ENCODE assay signal across 15 cellular contexts in genomic region chr1:33354707-33355276, GRCh38. TPM values are rescaled to one million over a fixed set of nuclear protein-coding genes. Genes with fewer than 3 reads are reported as not detected.
DNase-seq lines count a peak whose midpoint lies in the region; ATAC-seq and TF ChIP-seq lines count a peak whose summit lies in the region.
"Had no signal": no experiment of that assay in that cellular context is flagged by ENCODE, and none has a peak within 500 bp of the region (broad histone marks: within the 10 kb centered on the region; RNA-seq: fewer than 3 reads in every experiment).

No MANE protein-coding gene starts in this region.

- H4K20me1 ChIP-seq in BLaER1 (no peaks in the 10 kb centered on the region), neural progenitor cell (ENCODE audit: low read depth) (no peaks in the 10 kb centered on the region)

- no peak overlapping the region for H2AFZ ChIP-seq in neural progenitor cell (replicated peaks)
- H2AFZ ChIP-seq: GM23338 had no signal

- H3K9ac ChIP-seq in BLaER1 (peak overlapping the region; percentile 37; the same call in 1 of the 2 replicates), neural progenitor cell (no peak overlapping the region)

- 87 to 93% methylated on average over 12 to 16 of the region's 16 CpGs for WGBS in testis, 2 donors

- H3F3A ChIP-seq in neural progenitor cell (ENCODE audit: low read depth), result peaks cover 16% of the 10 kb centered on the region

- H3K4me1 Mint-ChIP-seq in T-helper 17 cell (peaks cover 20% of the 10 kb centered on the region), neural progenitor cell (peaks cover 75% of the 10 kb centered on the region), type B pancreatic cell (ENCODE audit: unreplicated experiment) (peaks cover 43% of the 10 kb centered on the region)

- no peak overlapping the region for H3K4me3 Mint-ChIP-seq in T-helper 17 cell
- no peak overlapping the region for H3K4me3 Mint-ChIP-seq in neural progenitor cell
- H3K4me3 Mint-ChIP-seq in type B pancreatic cell, result no peak overlapping the region
- H3K4me3 Mint-ChIP-seq: GM23338, H9 had no signal

- H3K27me3 ChIP-seq in BLaER1, result no peaks in the 10 kb centered on the region
- H3K27me3 ChIP-seq in neural progenitor cell, result peaks cover 28% of the 10 kb centered on the region
- no peaks in the 10 kb centered on the region for H3K27me3 ChIP-seq in testis

- TF ChIP-seq CTCF in neural progenitor cell (IDR thresholded peaks at IDR 0.05) (no peak), type B pancreatic cell (conservative IDR thresholded peaks at IDR 0.05) (no peak), testis (IDR thresholded peaks at IDR 0.05) (no peak)

- DNase-seq in T-helper 17 cell, result no peak
- DNase-seq in neural progenitor cell (ENCODE audit: low spot score), result no peak
- no peak for DNase-seq in type B pancreatic cell (ENCODE audit: extremely low spot score, unreplicated experiment)
- DNase-seq in testis, result no peak
- no peak for DNase-seq in stimulated activated naive CD4-positive, alpha-beta T cell treated with Interleukin-2 at 50 U/mL for 16 hours (lab: John Stamatoyannopoulos, UW)
- DNase-seq: ACHN; CD4-positive, alpha-beta memory T cell; DMS79; EL; H9 had no signal

- H3K9me3 ChIP-seq in BLaER1 (peaks cover 10% of the 10 kb centered on the region; the same call in 1 of the 2 replicates), T-helper 17 cell (ENCODE audit: control insufficient read depth, low read length, poor library complexity, severe bottlenecking) (no peaks in the 10 kb centered on the region), neural progenitor cell (ENCODE audit: low read depth) (no peaks in the 10 kb centered on the region), testis (no peaks in the 10 kb centered on the region)

- H3K27ac Mint-ChIP-seq in T-helper 17 cell (peak overlapping the region; percentile 89), neural progenitor cell (peak overlapping the region; percentile 4), type B pancreatic cell (peak overlapping the region; percentile 17)
- H3K27ac Mint-ChIP-seq: CD4-positive, alpha-beta memory T cell; GM23338 had no signal

- no peaks in the 10 kb centered on the region for H3K79me2 ChIP-seq in neural progenitor cell (ENCODE audit: low read depth)

- ATAC-seq in T-helper 17 cell, result no peak
- ATAC-seq in HG03521 (IDR thresholded peaks at IDR 0.05; ENCODE audit: unreplicated experiment), result no peak
- ATAC-seq: GM23338 had no signal

- intact Hi-C loops in testis (cut with DNase I; ENCODE audit: low total_unique reads), result no loop called here

- H3K4me3 ChIP-seq in BLaER1 (no peak overlapping the region), neural progenitor cell (no peak overlapping the region), testis (no peak overlapping the region)
- H3K4me3 ChIP-seq: GM23338 had no signal

- H3K4me2 ChIP-seq in BLaER1, result peak overlapping the region; percentile 76
- H3K4me2 ChIP-seq in neural progenitor cell, result no peak overlapping the region
- H3K4me2 ChIP-seq: GM23338 had no signal

- H3K36me3 ChIP-seq in BLaER1 (peaks cover 18% of the 10 kb centered on the region; the same call in 1 of the 2 replicates), neural progenitor cell (no peaks in the 10 kb centered on the region), testis (ENCODE audit: low read depth, missing control alignments) (no peaks in the 10 kb centered on the region)

- TF ChIP-seq POLR2A in testis (IDR thresholded peaks at IDR 0.05), result no peak

- H3K27me3 Mint-ChIP-seq in T-helper 17 cell, result no peaks in the 10 kb centered on the region
- no peaks in the 10 kb centered on the region for H3K27me3 Mint-ChIP-seq in neural progenitor cell (ENCODE audit: insufficient read depth, low read depth)
- H3K27me3 Mint-ChIP-seq in type B pancreatic cell, result no peaks in the 10 kb centered on the region
- H3K27me3 Mint-ChIP-seq: CD4-positive, alpha-beta memory T cell had no signal

- H3K36me3 Mint-ChIP-seq in T-helper 17 cell (ENCODE audit: low read depth) (no peaks in the 10 kb centered on the region), neural progenitor cell (peaks cover 30% of the 10 kb centered on the region), type B pancreatic cell (peaks cover 19% of the 10 kb centered on the region)

- H3K9me3 Mint-ChIP-seq in neural progenitor cell, result no peaks in the 10 kb centered on the region
- H3K9me3 Mint-ChIP-seq in type B pancreatic cell, result no peaks in the 10 kb centered on the region

- H3K4me1 ChIP-seq in BLaER1 (peaks cover 48% of the 10 kb centered on the region), neural progenitor cell (peaks cover 35% of the 10 kb centered on the region), testis (no peaks in the 10 kb centered on the region)

- H3K27ac ChIP-seq in BLaER1 (peak overlapping the region; percentile 73), neural progenitor cell (no peak overlapping the region), testis (no peak overlapping the region)
- H3K27ac ChIP-seq: C4-2B had no signal

RNA-seq across cellular contexts. Expression of gene A3GALT2, which starts 33.9 kb away (rescaled TPM):
- total RNA-seq in T-helper 17 cell (under 1 TPM in 1 of 2 donors, not detected in 1; 0.37 TPM), neural progenitor cell (ENCODE audit: low replicate concordance) (not detected in 2 replicates), type B pancreatic cell (ENCODE audit: low replicate concordance) (0.29 TPM in 1 of 2 replicates, not detected in the other), testis (1 to 10 TPM in 1 of 2 donors, under 1 TPM in 1; 0.87 to 1.7 TPM)
- polyA plus RNA-seq in testis (ENCODE audit: insufficient read depth, low read depth, low replicate concordance), result not detected
- total RNA-seq: A172; CD4-positive, alpha-beta memory T cell; GM23338; H9 had no signal
- polyA plus RNA-seq: CD4-positive, alpha-beta memory T cell; GM23338 had no signal

Comparison
In these comparisons a context has a peak if more than half of its experiments do, and no peak if none do; other contexts are left out.
1. H3K27ac Mint-ChIP-seq: peak in every context shown above with its lines; median percentile 89 in T-helper 17 cell; 17 in type B pancreatic cell; 4 in neural progenitor cell.